In the genomic region with DNA sequence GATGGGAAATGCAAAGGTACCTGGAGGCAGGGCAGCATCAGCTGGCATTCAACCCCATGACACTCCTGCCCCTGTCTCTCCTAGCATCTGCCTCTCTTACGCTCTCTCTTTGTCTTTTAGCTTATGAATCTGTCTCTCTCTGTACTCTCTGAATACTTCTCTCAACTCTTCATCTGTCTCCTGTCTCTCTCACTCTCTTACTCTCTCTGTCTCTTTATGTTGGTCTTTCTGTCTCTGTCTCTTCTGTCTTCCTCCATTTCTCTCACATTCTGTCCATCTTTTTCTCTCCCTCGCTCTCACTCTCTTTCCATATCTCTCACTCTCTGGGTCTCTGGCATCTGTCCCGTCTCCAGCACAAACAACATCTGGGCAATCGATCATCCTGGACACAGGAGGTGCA, we compare ENCODE assay signal across 29 cellular contexts.
"Had no signal": no experiment of that assay in that cellular context is flagged by ENCODE, and none has a peak within 500 bp of the region (broad histone marks: within the 10 kb centered on the region; RNA-seq: fewer than 3 reads in every experiment).

No MANE protein-coding gene starts in this region.

- H3K9me3 Mint-ChIP-seq: mesothelial cell of epicardium; natural killer cell treated with Interleukin-12 subunit alpha and Interleukin-12 subunit beta and Interleukin-15 and Interleukin-18, amount 100 ng/mL, for 72 hours; neural progenitor cell; stimulated activated naive B cell treated with anti-CD40 and anti-IgM and Interleukin-4, amounts not matched to agents 10 μg/mL and 1 μg/mL and 100 μg/mL, for 72 hours; stimulated activated naive CD8-positive, alpha-beta T cell treated with anti-CD3 and anti-CD28 coated beads, Interleukin-15, Interleukin-2, amounts not matched to agents 100 ng/mL and 50 ng/mL, for 24 hours had no signal

- H3K4me3 Mint-ChIP-seq: mesothelial cell of epicardium; natural killer cell treated with Interleukin-12 subunit alpha and Interleukin-12 subunit beta and Interleukin-15 and Interleukin-18, amount 100 ng/mL, for 72 hours; neural progenitor cell; stimulated activated naive B cell treated with anti-CD40 and anti-IgM and Interleukin-4, amounts not matched to agents 10 μg/mL and 1 μg/mL and 100 μg/mL, for 72 hours; stimulated activated naive CD8-positive, alpha-beta T cell treated with anti-CD3 and anti-CD28 coated beads, Interleukin-15, Interleukin-2, amounts not matched to agents 100 ng/mL and 50 ng/mL, for 24 hours had no signal

- H3K9me3 ChIP-seq: gastroesophageal sphincter, heart right ventricle, left lung, mucosa of descending colon, psoas muscle, spleen, thoracic aorta, transverse colon, upper lobe of right lung, uterus had no signal

- H3K36me3 ChIP-seq: neural progenitor cell, uterus had no signal

- H3K27ac ChIP-seq: epithelial cell of prostate, gastroesophageal sphincter, heart right ventricle, left lung, neural progenitor cell, psoas muscle, skin epidermis, spleen, thoracic aorta, transverse colon, upper lobe of right lung, uterus had no signal

- H3K4me3 ChIP-seq: dorsolateral prefrontal cortex, gastroesophageal sphincter, heart right ventricle, left lung, mucosa of descending colon, neural progenitor cell, psoas muscle, skin epidermis, spleen, thoracic aorta, transverse colon, upper lobe of right lung, uterus had no signal

- H3K4me2 ChIP-seq: neural progenitor cell had no signal

- FAIRE-seq: colon, islet of Langerhans had no signal

- H3K27me3 ChIP-seq: dorsolateral prefrontal cortex had no signal

- H3K9ac ChIP-seq: neural progenitor cell had no signal

- H3K36me3 Mint-ChIP-seq: natural killer cell treated with Interleukin-12 subunit alpha and Interleukin-12 subunit beta and Interleukin-15 and Interleukin-18, amount 100 ng/mL, for 72 hours had no signal

- ATAC-seq: esophagus mucosa; gastroesophageal sphincter; heart right ventricle; left cardiac atrium; left lung; mucosa of descending colon; natural killer cell treated with Interleukin-12 subunit alpha and Interleukin-12 subunit beta and Interleukin-15 and Interleukin-18, amount 100 ng/mL, for 72 hours; psoas muscle; right cardiac atrium; stimulated activated naive B cell treated with anti-CD40 and anti-IgM and Interleukin-4, amounts not matched to agents 10 μg/mL and 1 μg/mL and 100 μg/mL, for 72 hours; upper lobe of right lung had no signal

- H3K27ac Mint-ChIP-seq: mesothelial cell of epicardium; natural killer cell treated with Interleukin-12 subunit alpha and Interleukin-12 subunit beta and Interleukin-15 and Interleukin-18, amount 100 ng/mL, for 72 hours; neural progenitor cell; stimulated activated naive B cell treated with anti-CD40 and anti-IgM and Interleukin-4, amounts not matched to agents 10 μg/mL and 1 μg/mL and 100 μg/mL, for 72 hours; stimulated activated naive CD8-positive, alpha-beta T cell treated with anti-CD3 and anti-CD28 coated beads, Interleukin-15, Interleukin-2, amounts not matched to agents 100 ng/mL and 50 ng/mL, for 24 hours had no signal

- H2AFZ ChIP-seq: neural progenitor cell had no signal

- DNase-seq: dorsolateral prefrontal cortex; effector CD4-positive, alpha-beta T cell; foreskin fibroblast; heart right ventricle; hippocampal formation; left cardiac atrium; mesenchymal stem cell; naive B cell; spleen; stimulated activated CD4-positive, alpha-beta T cell treated with anti-CD3 and anti-CD28 coated beads, Interleukin-4, amount 100 ng/mL, for 4 hours; stimulated activated naive B cell treated with anti-CD40 and anti-IgM and Interleukin-4, amounts not matched to agents 10 μg/mL and 1 μg/mL and 100 μg/mL, for 72 hours; transverse colon; upper lobe of right lung; uterus had no signal
